ENCODE assay signal across 17 cellular contexts in the genomic region with DNA sequence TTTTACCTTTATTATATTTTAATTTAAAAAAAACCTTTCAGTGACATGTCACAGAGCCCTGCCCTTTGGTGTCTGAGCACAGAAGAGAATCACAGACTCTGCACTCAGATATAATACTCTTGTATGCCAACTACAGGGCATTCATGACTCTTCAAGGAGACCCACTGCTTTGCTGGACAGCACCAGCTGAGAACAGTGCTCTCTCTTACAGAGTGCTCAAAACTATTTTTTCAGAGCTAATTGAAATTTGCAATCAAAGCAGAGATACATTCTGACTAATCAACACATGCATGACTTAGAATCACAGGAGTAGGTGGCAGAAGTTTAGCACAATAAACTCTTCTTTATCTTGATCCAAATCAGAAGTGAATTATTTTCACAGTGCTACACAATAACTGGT.
DNase-seq lines count a peak whose midpoint lies in the region; ATAC-seq and TF ChIP-seq lines count a peak whose summit lies in the region.
"Had no signal": no experiment of that assay in that cellular context is flagged by ENCODE, and none has a peak within 500 bp of the region (broad histone marks: within the 10 kb centered on the region; RNA-seq: fewer than 3 reads in every experiment).

No MANE protein-coding gene starts in this region.

- ATAC-seq in HCT116 (no peak), GM18519 (IDR thresholded peaks at IDR 0.05; ENCODE audit: low FRiP score, unreplicated experiment) (no peak)

- no peak for TF ChIP-seq POLR2A in HCT116 (IDR thresholded peaks at IDR 0.05; ENCODE audit: borderline replicate concordance, extremely low read depth, insufficient read depth, insufficient read length)

- TF ChIP-seq CTCF in HCT116 (IDR thresholded peaks at IDR 0.05 in 2 of 3, conservative IDR thresholded peaks at IDR 0.05 in 1 of 3; ENCODE audit: borderline replicate concordance in 1 of 3, insufficient read depth in 1 of 3, low read depth in 2 of 3, low read length in 2 of 3): no peak
- TF ChIP-seq CTCF in SU-DHL-6 (IDR thresholded peaks at IDR 0.05; ENCODE audit: insufficient read depth, low read length, poor library complexity, severe bottlenecking): no peak
- no peak for TF ChIP-seq CTCF in hepatocyte (IDR thresholded peaks at IDR 0.05; ENCODE audit: poor library complexity)

- BruUV-seq in HCT116 (replicated peaks; lab: Mats Ljungman, UMichigan): no TSS peak

- H3F3A ChIP-seq in SU-DHL-6 (ENCODE audit: insufficient read depth): peaks cover 63% of the 10 kb centered on the region

- H3K9ac ChIP-seq in HCT116 (ENCODE audit: low read length) (no peak overlapping the region), SU-DHL-6 (ENCODE audit: low read length) (no peak overlapping the region; the same call in 1 of the 2 replicates)
- H3K9ac ChIP-seq: GM23248 had no signal

- CTCF ChIA-PET in HCT116 (lab: Charles Lee): interaction anchor here (1.4 to 2.0 kb wide), 2 partner anchors 11 to 69 kb away, joined by 5 to 7 read pairs; no protein-coding TSS in a partner anchor

- H3K27me3 ChIP-seq in HCT116 (ENCODE audit: insufficient read depth, low read length): no peaks in the 10 kb centered on the region
- no peaks in the 10 kb centered on the region for H3K27me3 ChIP-seq in SU-DHL-6 (ENCODE audit: low read length)
- no peaks in the 10 kb centered on the region for H3K27me3 ChIP-seq in H7 (ENCODE audit: control insufficient read depth, insufficient read depth, low read length)
- H3K27me3 ChIP-seq in hepatocyte: no peaks in the 10 kb centered on the region

- H3K4me2 ChIP-seq in HCT116 (ENCODE audit: low read length): no peak overlapping the region
- no peak overlapping the region for H3K4me2 ChIP-seq in SU-DHL-6 (ENCODE audit: low read depth, low read length, poor library complexity, severe bottlenecking)
- no peak overlapping the region for H3K4me2 ChIP-seq in hepatocyte

- H3K79me2 ChIP-seq in HCT116 (ENCODE audit: insufficient read depth, low read length) (no peaks in the 10 kb centered on the region), SU-DHL-6 (ENCODE audit: insufficient read depth, low read length) (peaks cover 23% of the 10 kb centered on the region), hepatocyte (no peaks in the 10 kb centered on the region)

- no peaks in the 10 kb centered on the region for H3K9me2 ChIP-seq in HCT116 (ENCODE audit: insufficient read depth)
- no peaks in the 10 kb centered on the region for H3K9me2 ChIP-seq in SU-DHL-6 (replicated peaks; ENCODE audit: insufficient read depth, low read length)
- H3K9me2 ChIP-seq in hepatocyte (replicated peaks; ENCODE audit: insufficient read depth): no peaks in the 10 kb centered on the region

- H4K20me1 ChIP-seq in HCT116 (ENCODE audit: insufficient read depth) (no peaks in the 10 kb centered on the region; the same call in 1 of the 2 replicates), SU-DHL-6 (ENCODE audit: low read depth, low read length) (no peaks in the 10 kb centered on the region), hepatocyte (ENCODE audit: insufficient read depth, poor library complexity, severe bottlenecking) (no peaks in the 10 kb centered on the region)

- RAD21 ChIA-PET in HCT116 (lab: Charles Lee; ENCODE audit: low non-redundant PET in 1 of 2, low total read pairs in 2 of 2, uncharacterized antibody in 2 of 2, unreplicated experiment in 2 of 2): no interaction called here

- POLR2A ChIA-PET in HCT116 (lab: Charles Lee): no interaction called here

- DNase-seq in activated T-cell treated with anti-CD3 and anti-CD28 coated beads, Interleukin-2, amount 50 U/mL, for 24 hours: no peak
- no peak for DNase-seq in activated T-cell treated with anti-CD3 and anti-CD28 coated beads, Interleukin-2, amount 50 U/mL, for 48 hours
- no peak for DNase-seq in HCT116 (ENCODE audit: low read depth, low spot score)
- DNase-seq in myocyte (ENCODE audit: low read depth): peak; percentile 49
- no peak for DNase-seq in H7
- no peak for DNase-seq in hepatocyte (ENCODE audit: low spot score)
- DNase-seq: C1 segment of cervical spinal cord, DND-41, GDM1, GM23248, KG1, NCI-H1436 treated with DMSO at 0.1 percent for 48 hours, NCI-H2029 treated with DMSO at 0.1 percent for 48 hours, NCI-H2171 treated with DMSO at 0.1 percent for 48 hours, NCI-H748 treated with DMSO at 0.1 percent for 48 hours had no signal

- intact Hi-C loops in HCT116 (cut with micrococcal nuclease): loop anchor here (1.0 to 10.0 kb wide), 2 partner anchors 61 to 214 kb away; no protein-coding TSS in a partner anchor

- H2AFZ ChIP-seq in HCT116 (ENCODE audit: low read depth, low read length, poor library complexity, severe bottlenecking) (no peak overlapping the region), SU-DHL-6 (ENCODE audit: low read depth, low read length, severe bottlenecking) (no peak overlapping the region), hepatocyte (no peak overlapping the region)
- H2AFZ ChIP-seq: GM23248 had no signal

- H3K27ac Mint-ChIP-seq in activated T-cell treated with anti-CD3 and anti-CD28 coated beads, Interleukin-2, amount 50 U/mL, for 24 hours: peak overlapping the region; percentile 71

- no peaks in the 10 kb centered on the region; a peak in 1 of 4 replicates for H3K36me3 ChIP-seq in HCT116 (ENCODE audit: control insufficient read depth in 1 of 2, insufficient read depth in 2 of 2, low read length in 2 of 2)
- no peaks in the 10 kb centered on the region; the same call in 1 of the 2 replicates for H3K36me3 ChIP-seq in SU-DHL-6 (ENCODE audit: low read length)
- H3K36me3 ChIP-seq in H7 (replicated peaks; ENCODE audit: control insufficient read depth, insufficient read depth, low read length): no peaks in the 10 kb centered on the region
- H3K36me3 ChIP-seq in hepatocyte (replicated peaks; ENCODE audit: insufficient read depth, low read depth): no peaks in the 10 kb centered on the region

- peaks cover 95% of the 10 kb centered on the region for H3K4me1 Mint-ChIP-seq in activated T-cell treated with anti-CD3 and anti-CD28 coated beads, Interleukin-2, amount 50 U/mL, for 24 hours (ENCODE audit: low read depth)

- no peaks in the 10 kb centered on the region for H3K9me3 ChIP-seq in HCT116 (ENCODE audit: control insufficient read depth in 1 of 2, insufficient read depth in 1 of 2, low read depth in 1 of 2, low read length in 2 of 2)
- H3K9me3 ChIP-seq in SU-DHL-6 (ENCODE audit: insufficient read depth, low read length): no peaks in the 10 kb centered on the region
- H3K9me3 ChIP-seq in hepatocyte (ENCODE audit: low read depth): no peaks in the 10 kb centered on the region

- peaks cover 50% of the 10 kb centered on the region for H3K36me3 Mint-ChIP-seq in activated T-cell treated with anti-CD3 and anti-CD28 coated beads, Interleukin-2, amount 50 U/mL, for 24 hours (ENCODE audit: low read depth)

- no peak overlapping the region for H3K4me3 ChIP-seq in HCT116 (replicated peaks in 1 of 2; ENCODE audit: low read depth in 1 of 2, low read length in 2 of 2)
- no peak overlapping the region for H3K4me3 ChIP-seq in SU-DHL-6 (ENCODE audit: insufficient read depth, low read length, poor library complexity, severe bottlenecking)
- H3K4me3 ChIP-seq in H7 (ENCODE audit: insufficient read depth, low read depth, low read length): no peak overlapping the region
- H3K4me3 ChIP-seq in hepatocyte: no peak overlapping the region
- H3K4me3 ChIP-seq: GM23248 had no signal

- H3K9me3 Mint-ChIP-seq in activated T-cell treated with anti-CD3 and anti-CD28 coated beads, Interleukin-2, amount 50 U/mL, for 24 hours: no peaks in the 10 kb centered on the region

- no peak for TF ChIP-seq RAD21 in HCT116 (IDR thresholded peaks at IDR 0.05; ENCODE audit: low read depth)

- H3K4me1 ChIP-seq in HCT116 (ENCODE audit: control insufficient read depth in 1 of 2, insufficient read depth in 2 of 2, low read length in 2 of 2) (peaks cover 4 to 6% of the 10 kb centered on the region in 2 experiments; a peak in 1 of 4 replicates), hepatocyte (ENCODE audit: insufficient read depth) (peaks cover 10% of the 10 kb centered on the region)

- H3K27ac ChIP-seq in HCT116 (ENCODE audit: low read depth, low read length) (no peak overlapping the region), SU-DHL-6 (ENCODE audit: low read depth, low read length) (peak overlapping the region; percentile 88), hepatocyte (no peak overlapping the region)
- H3K27ac ChIP-seq: GM23248 had no signal

- no peaks in the 10 kb centered on the region for H3K27me3 Mint-ChIP-seq in activated T-cell treated with anti-CD3 and anti-CD28 coated beads, Interleukin-2, amount 50 U/mL, for 24 hours

- no peak overlapping the region for H3K4me3 Mint-ChIP-seq in activated T-cell treated with anti-CD3 and anti-CD28 coated beads, Interleukin-2, amount 50 U/mL, for 24 hours

TF ChIP-seq in HCT116, 20 proteins besides CTCF, POLR2A, EP300 and RAD21:
- no peak for TF ChIP-seq SP1 (IDR thresholded peaks at IDR 0.05; ENCODE audit: low read depth)
- no peak for TF ChIP-seq EGR1 (IDR thresholded peaks at IDR 0.05; ENCODE audit: low read depth)
- TF ChIP-seq, protein P1, sequence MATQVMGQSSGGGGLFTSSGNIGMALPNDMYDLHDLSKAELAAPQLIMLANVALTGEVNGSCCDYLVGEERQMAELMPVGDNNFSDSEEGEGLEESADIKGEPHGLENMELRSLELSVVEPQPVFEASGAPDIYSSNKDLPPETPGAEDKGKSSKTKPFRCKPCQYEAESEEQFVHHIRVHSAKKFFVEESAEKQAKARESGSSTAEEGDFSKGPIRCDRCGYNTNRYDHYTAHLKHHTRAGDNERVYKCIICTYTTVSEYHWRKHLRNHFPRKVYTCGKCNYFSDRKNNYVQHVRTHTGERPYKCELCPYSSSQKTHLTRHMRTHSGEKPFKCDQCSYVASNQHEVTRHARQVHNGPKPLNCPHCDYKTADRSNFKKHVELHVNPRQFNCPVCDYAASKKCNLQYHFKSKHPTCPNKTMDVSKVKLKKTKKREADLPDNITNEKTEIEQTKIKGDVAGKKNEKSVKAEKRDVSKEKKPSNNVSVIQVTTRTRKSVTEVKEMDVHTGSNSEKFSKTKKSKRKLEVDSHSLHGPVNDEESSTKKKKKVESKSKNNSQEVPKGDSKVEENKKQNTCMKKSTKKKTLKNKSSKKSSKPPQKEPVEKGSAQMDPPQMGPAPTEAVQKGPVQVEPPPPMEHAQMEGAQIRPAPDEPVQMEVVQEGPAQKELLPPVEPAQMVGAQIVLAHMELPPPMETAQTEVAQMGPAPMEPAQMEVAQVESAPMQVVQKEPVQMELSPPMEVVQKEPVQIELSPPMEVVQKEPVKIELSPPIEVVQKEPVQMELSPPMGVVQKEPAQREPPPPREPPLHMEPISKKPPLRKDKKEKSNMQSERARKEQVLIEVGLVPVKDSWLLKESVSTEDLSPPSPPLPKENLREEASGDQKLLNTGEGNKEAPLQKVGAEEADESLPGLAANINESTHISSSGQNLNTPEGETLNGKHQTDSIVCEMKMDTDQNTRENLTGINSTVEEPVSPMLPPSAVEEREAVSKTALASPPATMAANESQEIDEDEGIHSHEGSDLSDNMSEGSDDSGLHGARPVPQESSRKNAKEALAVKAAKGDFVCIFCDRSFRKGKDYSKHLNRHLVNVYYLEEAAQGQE (IDR thresholded peaks at IDR 0.05; ENCODE audit: low read depth): peak; percentile 12; the same call in 1 of the 2 replicates
